Comparison of ENCODE assay signal across 21 cellular contexts in genomic region chr4:169037491-169037890, GRCh38.
"Had no signal": no experiment of that assay in that cellular context is flagged by ENCODE, and none has a peak within 500 bp of the region (broad histone marks: within the 10 kb centered on the region; RNA-seq: fewer than 3 reads in every experiment).

No MANE protein-coding gene starts in this region.

- H3K36me3 ChIP-seq: esophagus muscularis mucosa, gastrocnemius medialis, heart right ventricle, pancreas, tibial artery, upper lobe of right lung, vagina had no signal

- H3K4me1 ChIP-seq: esophagus muscularis mucosa, gastrocnemius medialis, heart right ventricle, tibial artery, upper lobe of right lung, vagina had no signal

- H3K9me3 Mint-ChIP-seq: dendritic cell treated with granulocyte-macrophage colony-stimulating factor and Interleukin-4, amounts not matched to agents 40 ng/mL and 50 ng/mL, for 4 days; effector memory CD8-positive, alpha-beta T cell; naive thymus-derived CD8-positive, alpha-beta T cell; stimulated activated effector memory CD8-positive, alpha-beta T cell treated with anti-CD3 and anti-CD28 coated beads, Interleukin-12 subunit alpha, Interleukin-12 subunit beta, amount 100 ng/mL, for 72 hours had no signal

- H3K27me3 Mint-ChIP-seq: progenitor cell of endocrine pancreas had no signal

- H3K27ac Mint-ChIP-seq: dendritic cell treated with granulocyte-macrophage colony-stimulating factor and Interleukin-4, amounts not matched to agents 40 ng/mL and 50 ng/mL, for 4 days; effector memory CD8-positive, alpha-beta T cell; naive thymus-derived CD8-positive, alpha-beta T cell; progenitor cell of endocrine pancreas; stimulated activated effector memory CD8-positive, alpha-beta T cell treated with anti-CD3 and anti-CD28 coated beads, Interleukin-12 subunit alpha, Interleukin-12 subunit beta, amount 100 ng/mL, for 72 hours had no signal

- ATAC-seq: effector memory CD8-positive, alpha-beta T cell; gastrocnemius medialis; heart right ventricle; naive thymus-derived CD8-positive, alpha-beta T cell; pancreas; right cardiac atrium; stimulated activated effector memory CD8-positive, alpha-beta T cell treated with anti-CD3 and anti-CD28 coated beads, Interleukin-12 subunit alpha, Interleukin-12 subunit beta, amount 100 ng/mL, for 72 hours; stimulated activated naive CD8-positive, alpha-beta T cell treated with anti-CD3 and anti-CD28 coated beads, Interleukin-15, Interleukin-2, amounts not matched to agents 100 U/mL and 50 U/mL, for 24 hours; upper lobe of right lung had no signal

- H3K27ac ChIP-seq: epithelial cell of prostate, esophagus muscularis mucosa, gastrocnemius medialis, heart right ventricle, pancreas, tibial artery, upper lobe of right lung, vagina had no signal

- H3K27me3 ChIP-seq: esophagus muscularis mucosa, gastrocnemius medialis, pancreas, tibial artery, upper lobe of right lung, vagina had no signal

- H3K4me1 Mint-ChIP-seq: naive thymus-derived CD8-positive, alpha-beta T cell; stimulated activated effector memory CD8-positive, alpha-beta T cell treated with anti-CD3 and anti-CD28 coated beads, Interleukin-12 subunit alpha, Interleukin-12 subunit beta, amount 100 ng/mL, for 72 hours had no signal

- H3K36me3 Mint-ChIP-seq: naive thymus-derived CD8-positive, alpha-beta T cell; stimulated activated effector memory CD8-positive, alpha-beta T cell treated with anti-CD3 and anti-CD28 coated beads, Interleukin-12 subunit alpha, Interleukin-12 subunit beta, amount 100 ng/mL, for 72 hours had no signal

- H3K4me3 Mint-ChIP-seq: dendritic cell treated with granulocyte-macrophage colony-stimulating factor and Interleukin-4, amounts not matched to agents 40 ng/mL and 50 ng/mL, for 4 days; effector memory CD8-positive, alpha-beta T cell; naive thymus-derived CD8-positive, alpha-beta T cell; stimulated activated effector memory CD8-positive, alpha-beta T cell treated with anti-CD3 and anti-CD28 coated beads, Interleukin-12 subunit alpha, Interleukin-12 subunit beta, amount 100 ng/mL, for 72 hours had no signal

- H3K4me3 ChIP-seq: esophagus muscularis mucosa, gastrocnemius medialis, heart right ventricle, pancreas, tibial artery, upper lobe of right lung, vagina had no signal

- H3K9me3 ChIP-seq: esophagus muscularis mucosa, gastrocnemius medialis, heart right ventricle, pancreas, tibial artery, upper lobe of right lung, vagina had no signal

- DNase-seq: effector memory CD8-positive, alpha-beta T cell; gastrocnemius medialis; heart right ventricle; hypothalamus; kidney glomerular epithelial cell; mesendoderm; naive thymus-derived CD8-positive, alpha-beta T cell; occipital lobe; pancreas; right cardiac atrium; stimulated activated CD4-positive, alpha-beta T cell treated with anti-CD3 and anti-CD28 coated beads, Interleukin-4, amount 100 ng/mL, for 1 hour; stimulated activated CD8-positive, alpha-beta memory T cell treated with anti-CD3 and anti-CD28 coated beads, Interleukin-4, amount 100 ng/mL, for 48 hours; stimulated activated naive CD8-positive, alpha-beta T cell treated with anti-CD3 and anti-CD28 coated beads, Interleukin-15, Interleukin-2, amounts not matched to agents 100 U/mL and 50 U/mL, for 24 hours; tibial artery; upper lobe of right lung had no signal
